ENCODE assay signal across 1 cellular context in genomic region chr5:95720094-95720793, GRCh38.
TF ChIP-seq lines count a peak whose summit lies in the region.

No MANE protein-coding gene starts in this region.

TF ChIP-seq in HepG2, 621 proteins besides CTCF, POLR2A, EP300 and RAD21:
- no peak for TF ChIP-seq LRRFIP1 (CRISPR knock-in tag; conservative IDR thresholded peaks at IDR 0.05)
- no peak for TF ChIP-seq CEBPG (CRISPR knock-in tag; IDR thresholded peaks at IDR 0.05)
- TF ChIP-seq ZNF350 (CRISPR knock-in tag; IDR thresholded peaks at IDR 0.05; ENCODE audit: borderline replicate concordance, low read depth): no peak
- TF ChIP-seq SETDB1 (CRISPR knock-in tag; IDR thresholded peaks at IDR 0.05; ENCODE audit: borderline replicate concordance): no peak
- no peak for TF ChIP-seq ZSCAN22 (CRISPR knock-in tag; IDR thresholded peaks at IDR 0.05)
- TF ChIP-seq KDM6A (CRISPR knock-in tag; IDR thresholded peaks at IDR 0.05; ENCODE audit: low read depth): no peak
- TF ChIP-seq CREB1 (IDR thresholded peaks at IDR 0.05): peak; percentile 40; the same call in 1 of the 2 replicates
- TF ChIP-seq CREB1 (CRISPR knock-in tag; IDR thresholded peaks at IDR 0.05): no peak
- no peak for TF ChIP-seq ZNF10 (CRISPR knock-in tag; IDR thresholded peaks at IDR 0.05; ENCODE audit: borderline replicate concordance, low read depth)
